1 cellular context compared by ENCODE assay signal in genomic region chr17:76667786-76668453, GRCh38.
TF ChIP-seq lines count a peak whose summit lies in the region.

No MANE protein-coding gene starts in this region.

TF ChIP-seq in HepG2, 621 proteins besides CTCF, POLR2A, EP300 and RAD21:
- no peak for TF ChIP-seq MAF1 (CRISPR knock-in tag; IDR thresholded peaks at IDR 0.05; ENCODE audit: borderline replicate concordance)
- peak; percentile 91 for TF ChIP-seq ZNF263 (CRISPR knock-in tag; IDR thresholded peaks at IDR 0.05)
- TF ChIP-seq, protein P1, sequence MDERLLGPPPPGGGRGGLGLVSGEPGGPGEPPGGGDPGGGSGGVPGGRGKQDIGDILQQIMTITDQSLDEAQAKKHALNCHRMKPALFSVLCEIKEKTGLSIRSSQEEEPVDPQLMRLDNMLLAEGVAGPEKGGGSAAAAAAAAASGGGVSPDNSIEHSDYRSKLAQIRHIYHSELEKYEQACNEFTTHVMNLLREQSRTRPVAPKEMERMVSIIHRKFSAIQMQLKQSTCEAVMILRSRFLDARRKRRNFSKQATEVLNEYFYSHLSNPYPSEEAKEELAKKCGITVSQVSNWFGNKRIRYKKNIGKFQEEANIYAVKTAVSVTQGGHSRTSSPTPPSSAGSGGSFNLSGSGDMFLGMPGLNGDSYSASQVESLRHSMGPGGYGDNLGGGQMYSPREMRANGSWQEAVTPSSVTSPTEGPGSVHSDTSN (CRISPR knock-in tag; IDR thresholded peaks at IDR 0.05), result no peak
- no peak for TF ChIP-seq HNRNPH1 (optimal IDR thresholded peaks at IDR 0.05; ENCODE audit: low read depth, low read length)
